In genomic region chr1:191696371-191696770, GRCh38 we compare ENCODE assay signal across 1 cellular context.
TF ChIP-seq lines count a peak whose summit lies in the region.

No MANE protein-coding gene starts in this region.

TF ChIP-seq in WTC11, 78 proteins besides CTCF, POLR2A, EP300 and RAD21 (continued from another document):
- no peak for TF ChIP-seq ZNF532 (CRISPR knock-in tag; IDR thresholded peaks at IDR 0.05; ENCODE audit: borderline replicate concordance)
- TF ChIP-seq ZNF281 (CRISPR knock-in tag; IDR thresholded peaks at IDR 0.05): no peak
